Comparison of ENCODE assay signal across 8 cellular contexts in genomic region chr13:109264603-109265442, GRCh38.
DNase-seq lines count a peak whose midpoint lies in the region; ATAC-seq, FAIRE-seq and TF ChIP-seq lines count a peak whose summit lies in the region.
"Not testable (repeated sequence)": the region's sequence is repeated elsewhere in the genome, so short reads cannot be mapped to it uniquely, and the experiment has no call there.

No MANE protein-coding gene starts in this region.

- not testable (repeated sequence) for H3K36me3 Mint-ChIP-seq in Calu3 (ENCODE audit: insufficient read depth, unreplicated experiment); type B pancreatic cell

- H3K4me3 Mint-ChIP-seq in Calu3 (ENCODE audit: low read depth, unreplicated experiment): not testable (repeated sequence)
- H3K4me3 Mint-ChIP-seq in type B pancreatic cell: peak overlapping the region; percentile 77

- peaks cover 35% of the 10 kb centered on the region for H3K4me1 Mint-ChIP-seq in Calu3 (ENCODE audit: low read depth, unreplicated experiment)
- H3K4me1 Mint-ChIP-seq in type B pancreatic cell (ENCODE audit: unreplicated experiment): not testable (repeated sequence)

- H3K36me3 ChIP-seq in endothelial cell of umbilical vein (ENCODE audit: control insufficient read depth in 2 of 2, extremely low read depth in 1 of 2, insufficient read depth in 2 of 2, low read length in 2 of 2); hepatocyte (replicated peaks; ENCODE audit: insufficient read depth, low read depth); mucosa of descending colon (ENCODE audit: low read depth): not testable (repeated sequence)

- not testable (repeated sequence) for H3K9me3 ChIP-seq in endothelial cell of umbilical vein (replicated peaks; ENCODE audit: control insufficient read depth, insufficient read depth, low read length); hepatocyte (ENCODE audit: low read depth); mucosa of descending colon

- dilution Hi-C loops in endothelial cell of umbilical vein (cut with MboI; ENCODE audit: extremely low pct_ligation_motif_present, low sequenced_read_pairs): not testable (repeated sequence)

- not testable (repeated sequence) for H3K9me2 ChIP-seq in hepatocyte (replicated peaks; ENCODE audit: insufficient read depth)

- TF ChIP-seq POLR2A in endothelial cell of umbilical vein (IDR thresholded peaks at IDR 0.05; ENCODE audit: low read depth, low read length): not testable (repeated sequence)

- POLR2A ChIA-PET in endothelial cell of umbilical vein (lab: Charles Lee): not testable (repeated sequence)

- H3K27me3 Mint-ChIP-seq in Calu3 (ENCODE audit: unreplicated experiment); type B pancreatic cell: not testable (repeated sequence)

- not testable (repeated sequence) for H3K9me1 ChIP-seq in endothelial cell of umbilical vein (replicated peaks; ENCODE audit: control insufficient read depth, extremely low read depth, insufficient read depth, low read length)

- not testable (repeated sequence) for H3K27ac ChIP-seq in endothelial cell of umbilical vein (ENCODE audit: insufficient read depth, low read depth, low read length)
- H3K27ac ChIP-seq in hepatocyte: peak overlapping the region; percentile 83

- ATAC-seq in mucosa of descending colon: peak; percentile 78

- H3K4me3 ChIP-seq in endothelial cell of umbilical vein (replicated peaks in 1 of 3; ENCODE audit: insufficient read depth in 1 of 3, low read depth in 1 of 3, low read length in 3 of 3); hepatocyte; mucosa of descending colon: not testable (repeated sequence)

- not testable (repeated sequence) for H3K4me1 ChIP-seq in endothelial cell of umbilical vein (ENCODE audit: control insufficient read depth, extremely low read depth, insufficient read depth, low read length); hepatocyte (ENCODE audit: insufficient read depth); mucosa of descending colon (ENCODE audit: low read depth)

- not testable (repeated sequence) for H3K4me2 ChIP-seq in endothelial cell of umbilical vein (ENCODE audit: insufficient read depth, low read length); hepatocyte

- H3K27me3 ChIP-seq in endothelial cell of umbilical vein (ENCODE audit: control insufficient read depth in 2 of 2, insufficient read depth in 2 of 2, low read length in 2 of 2); hepatocyte: not testable (repeated sequence)

- not testable (repeated sequence) for DNase-seq in Calu3; mucosa of descending colon; type B pancreatic cell (ENCODE audit: extremely low spot score, unreplicated experiment)
- DNase-seq in HT-29 (ENCODE audit: low spot score): peak; percentile 65
- DNase-seq in OCI-M1 (lab: John Stamatoyannopoulos, UW): peak; percentile 5
- peak; percentile 44 for DNase-seq in amniotic epithelial cell (ENCODE audit: low read depth)
- DNase-seq in endothelial cell of umbilical vein (ENCODE audit: low read depth, low spot score): peak; percentile 86
- DNase-seq in hepatocyte (ENCODE audit: low spot score): peak; percentile 56

- H3K27ac Mint-ChIP-seq in Calu3 (ENCODE audit: unreplicated experiment): peak overlapping the region; percentile 67
- H3K27ac Mint-ChIP-seq in type B pancreatic cell: peak overlapping the region; percentile 98

- not testable (repeated sequence) for H2AFZ ChIP-seq in endothelial cell of umbilical vein (ENCODE audit: low read depth, low read length)
- H2AFZ ChIP-seq in hepatocyte: peak overlapping the region; percentile 21

- H3K79me2 ChIP-seq in endothelial cell of umbilical vein (ENCODE audit: control insufficient read depth, insufficient read depth, low read length); hepatocyte: not testable (repeated sequence)

- TF ChIP-seq CTCF in Calu3 (IDR thresholded peaks at IDR 0.05; ENCODE audit: unreplicated experiment); endothelial cell of umbilical vein (IDR thresholded peaks at IDR 0.05; ENCODE audit: extremely low read depth in 1 of 2, insufficient read depth in 1 of 2, low read depth in 1 of 2, low read length in 2 of 2); hepatocyte (IDR thresholded peaks at IDR 0.05; ENCODE audit: poor library complexity); mucosa of descending colon (IDR thresholded peaks at IDR 0.05); type B pancreatic cell (conservative IDR thresholded peaks at IDR 0.05): not testable (repeated sequence)

- CTCF ChIA-PET in Calu3 (lab: Charles Lee): not testable (repeated sequence)
- CTCF ChIA-PET in endothelial cell of umbilical vein (lab: Charles Lee): interaction anchor here (1.2 kb wide), 1 partner anchor 66 kb away, joined by 5 read pairs; no protein-coding TSS in a partner anchor

- BruUV-seq in Calu3 (replicated peaks; lab: Mats Ljungman, UMichigan); endothelial cell of umbilical vein (replicated peaks; lab: Mats Ljungman, UMichigan): not testable (repeated sequence)

- not testable (repeated sequence) for H3K9me3 Mint-ChIP-seq in Calu3 (ENCODE audit: low read depth, unreplicated experiment); type B pancreatic cell

- H3K9ac ChIP-seq in endothelial cell of umbilical vein (replicated peaks; ENCODE audit: extremely low read depth, insufficient read depth, low read length): not testable (repeated sequence)

- not testable (repeated sequence) for H4K20me1 ChIP-seq in endothelial cell of umbilical vein (replicated peaks; ENCODE audit: control insufficient read depth, extremely low read depth, insufficient read depth, low read length); hepatocyte (ENCODE audit: insufficient read depth, poor library complexity, severe bottlenecking)

- intact Hi-C loops in Calu3 (cut with micrococcal nuclease; ENCODE audit: unreplicated experiment); endothelial cell of umbilical vein (cut with micrococcal nuclease); mucosa of descending colon (cut with DNase I, micrococcal nuclease): not testable (repeated sequence)

- FAIRE-seq in endothelial cell of umbilical vein (lab: Jason Lieb, UNC): not testable (repeated sequence)

- WGBS in hepatocyte (ENCODE audit: low lambda C conversion rate, missing lambda C conversion rate): 68% methylated on average over 15 of the region's 15 CpGs
